ENCODE assay signal across 14 cellular contexts in genomic region chr22:27583930-27584329, GRCh38.
DNase-seq lines count a peak whose midpoint lies in the region; ATAC-seq and TF ChIP-seq lines count a peak whose summit lies in the region.
"Had no signal": no experiment of that assay in that cellular context is flagged by ENCODE, and none has a peak within 500 bp of the region (broad histone marks: within the 10 kb centered on the region; RNA-seq: fewer than 3 reads in every experiment).

No MANE protein-coding gene starts in this region.

- DNase-seq in NCI-H1092 treated with DMSO at 0.1 percent for 48 hours (lab: John Stamatoyannopoulos, UW): peak; percentile 16
- no peak for DNase-seq in NCI-H1092 (lab: John Stamatoyannopoulos, UW)
- peak; percentile 55 for DNase-seq in COR-L47 (lab: John Stamatoyannopoulos, UW)
- DNase-seq in spleen: peak; percentile 47
- DNase-seq in uterus: no peak
- no peak for DNase-seq in T-helper 2 cell
- DNase-seq: Caco-2; CD8-positive, alpha-beta T cell; DND-41; GDM1 had no signal

- TF ChIP-seq CTCF in spleen (IDR thresholded peaks at IDR 0.05 in 8 of 11, conservative IDR thresholded peaks at IDR 0.05 in 3 of 11): no peak
- no peak for TF ChIP-seq CTCF in uterus (IDR thresholded peaks at IDR 0.05)

- H3K4me3 ChIP-seq in spleen (no peak overlapping the region), uterus (no peak overlapping the region)
- H3K4me3 ChIP-seq: HAP-1 had no signal

- 72 to 95% (median 79%) methylated on average over 6 to 8 of the region's 8 CpGs for WGBS in spleen, 5 donors

- H3K4me1 ChIP-seq in spleen (no peaks in the 10 kb centered on the region), uterus (no peaks in the 10 kb centered on the region)
- H3K4me1 ChIP-seq: Caco-2, HAP-1 had no signal

- H3K36me3 ChIP-seq in spleen (no peaks in the 10 kb centered on the region), uterus (no peaks in the 10 kb centered on the region)
- H3K36me3 ChIP-seq: HAP-1 had no signal

- ATAC-seq in esophagus mucosa: peak; percentile 53
- ATAC-seq in HG02981 (IDR thresholded peaks at IDR 0.05; ENCODE audit: unreplicated experiment): no peak
- ATAC-seq: CD8-positive, alpha-beta T cell had no signal

- TF ChIP-seq POLR2A in spleen (IDR thresholded peaks at IDR 0.05): no peak
- no peak for TF ChIP-seq POLR2A in uterus (IDR thresholded peaks at IDR 0.05)

- intact Hi-C loops in spleen (cut with DNase I; ENCODE audit: low total_unique reads): no loop called here
- intact Hi-C loops in uterus (cut with DNase I; ENCODE audit: low total_unique reads): no loop called here

- peaks cover 0 to 19% (median 0%) of the 10 kb centered on the region in 7 donors for H3K27me3 ChIP-seq in spleen (replicated peaks in 1 of 7)
- H3K27me3 ChIP-seq in uterus: no peaks in the 10 kb centered on the region

- no peak overlapping the region for H3K27ac ChIP-seq in spleen
- no peak overlapping the region for H3K27ac ChIP-seq in uterus
- H3K27ac ChIP-seq: 22Rv1 had no signal

- H3K9me3 ChIP-seq in spleen (no peaks in the 10 kb centered on the region), uterus (no peaks in the 10 kb centered on the region)
- H3K9me3 ChIP-seq: Caco-2, HAP-1 had no signal

Comparison
In these comparisons a context has a peak if more than half of its experiments do, and no peak if none do; other contexts are left out.
1. DNase-seq: peak in NCI-H1092 treated with DMSO at 0.1 percent for 48 hours (single experiment), COR-L47 (single experiment) and spleen (single experiment); none in NCI-H1092 (single experiment), uterus (0 of 2) and T-helper 2 cell (0 of 5).